In genomic region chr2:120480346-120480902, GRCh38 we compare ENCODE assay signal across 1 cellular context.
TF ChIP-seq lines count a peak whose summit lies in the region.

No MANE protein-coding gene starts in this region.

TF ChIP-seq in K562, 482 proteins besides CTCF, POLR2A, EP300 and RAD21 (continued from another document):
- 0 out of 4 replicates have a peak, but pooled peaks of 1 of the 2 experiments have one; percentile 12 for TF ChIP-seq HDAC1 (IDR thresholded peaks at IDR 0.05)
- TF ChIP-seq JUNB (CRISPR knock-in tag; conservative IDR thresholded peaks at IDR 0.05), result no peak
- TF ChIP-seq REST (CRISPR knock-in tag; IDR thresholded peaks at IDR 0.05; ENCODE audit: low read depth), result no peak
- TF ChIP-seq TSC22D4 (tag; IDR thresholded peaks at IDR 0.05), result 0 out of 2 replicates have a peak, but pooled peaks have one; percentile 29
- no peak for TF ChIP-seq MXI1 (IDR thresholded peaks at IDR 0.05; ENCODE audit: low read depth, low read length)
- TF ChIP-seq ZBTB7A (IDR thresholded peaks at IDR 0.05; ENCODE audit: borderline replicate concordance, control insufficient read depth, low read depth, low read length), result no peak
- TF ChIP-seq FOXP1 (CRISPR knock-in tag; IDR thresholded peaks at IDR 0.05), result no peak
- no peak for TF ChIP-seq ZNF707 (CRISPR knock-in tag; conservative IDR thresholded peaks at IDR 0.05)
